Comparison of ENCODE assay signal across 1 cellular context in the genomic region with DNA sequence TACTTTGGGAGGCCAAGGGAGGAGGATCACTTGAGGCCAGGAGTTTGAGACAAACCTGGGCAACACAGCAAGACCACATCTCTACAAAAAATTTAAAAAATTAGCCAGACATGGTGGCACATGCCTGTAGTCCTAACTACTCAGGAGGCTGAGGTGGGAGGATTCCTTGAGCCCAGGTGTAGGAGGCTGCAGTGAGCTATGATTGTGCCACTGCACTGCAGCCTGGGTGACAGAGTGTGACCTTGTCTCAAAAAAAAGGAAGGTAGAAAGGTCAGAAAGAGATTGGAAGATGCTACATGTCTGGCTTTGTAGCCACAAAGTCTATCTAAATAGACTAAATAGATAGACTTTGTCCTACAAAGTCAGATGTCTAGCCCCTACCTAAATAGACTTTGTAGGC. TPM values are rescaled to one million over a fixed set of nuclear protein-coding genes. Genes with fewer than 3 reads are reported as not detected.
"Had no signal": no experiment of that assay in that cellular context is flagged by ENCODE, and none has a peak within 500 bp of the region (broad histone marks: within the 10 kb centered on the region; RNA-seq: fewer than 3 reads in every experiment).

No MANE protein-coding gene starts in this region.

RNA-seq across cellular contexts. Expression of a gene that starts 49.9 kb away (rescaled TPM):
- polyA plus RNA-seq: neural cell had no signal
